8 cellular contexts compared by ENCODE assay signal in genomic region chr12:120228291-120229070, GRCh38. TPM values are rescaled to one million over a fixed set of nuclear protein-coding genes. Genes with fewer than 3 reads are reported as not detected.
DNase-seq lines count a peak whose midpoint lies in the region; ATAC-seq and TF ChIP-seq lines count a peak whose summit lies in the region.

No MANE protein-coding gene starts in this region.

- H3K4me2 ChIP-seq in Loucy (ENCODE audit: low read depth, low read length, poor library complexity, severe bottlenecking), result peak overlapping the region; percentile 25

- no peaks in the 10 kb centered on the region for H3K36me3 Mint-ChIP-seq in nephron (ENCODE audit: low read depth)

- peaks cover 70% of the 10 kb centered on the region for H3K4me1 Mint-ChIP-seq in nephron

- H3K36me3 ChIP-seq in Loucy (ENCODE audit: insufficient read depth, low read length), result no peaks in the 10 kb centered on the region

- ATAC-seq in GM21576 (IDR thresholded peaks at IDR 0.05; ENCODE audit: unreplicated experiment), result peak; percentile 74
- ATAC-seq in stimulated activated naive CD8-positive, alpha-beta T cell treated with anti-CD3 and anti-CD28 coated beads, Interleukin-15, Interleukin-2, amounts not matched to agents 100 U/mL and 50 U/mL, for 24 hours, result peak; percentile 76

- H3K9me3 Mint-ChIP-seq in nephron, result no peaks in the 10 kb centered on the region

- DNase-seq in COLO668 (lab: John Stamatoyannopoulos, UW; ENCODE audit: unreplicated experiment) (peak; percentile 87), RPMI8226 (peak; percentile 85), fibroblast of the aortic adventitia (ENCODE audit: low read depth) (peak; percentile 85)
- DNase-seq in activated effector memory CD4-positive, alpha-beta T cell treated with Interleukin-2 at 50 U/mL for 16 hours, result peak; percentile 76
- DNase-seq in stimulated activated naive CD8-positive, alpha-beta T cell treated with anti-CD3 and anti-CD28 coated beads, Interleukin-15, Interleukin-2, amounts not matched to agents 100 U/mL and 50 U/mL, for 24 hours, result peak; percentile 92

- peak overlapping the region; percentile 5 for H3K9ac ChIP-seq in Loucy (ENCODE audit: low read depth, low read length, poor library complexity, severe bottlenecking)

- H4K20me1 ChIP-seq in Loucy (ENCODE audit: insufficient read depth, low read length, poor library complexity, severe bottlenecking), result no peaks in the 10 kb centered on the region

- peak overlapping the region; percentile 83 for H2AFZ ChIP-seq in Loucy (ENCODE audit: low read length)

- H3K4me1 ChIP-seq in Loucy (ENCODE audit: insufficient read depth, low read length, poor library complexity, severe bottlenecking), result peaks cover 40% of the 10 kb centered on the region

- H3F3A ChIP-seq in Loucy (ENCODE audit: low read depth), result no peaks in the 10 kb centered on the region; the same call in 1 of the 2 replicates

- H3K27ac Mint-ChIP-seq in nephron, result peak overlapping the region; percentile 92 to 95 (median 95)

- H3K27me3 ChIP-seq in Loucy (ENCODE audit: insufficient read depth, low read length, poor library complexity, severe bottlenecking), result no peaks in the 10 kb centered on the region

- no peaks in the 10 kb centered on the region for H3K79me2 ChIP-seq in Loucy (ENCODE audit: insufficient read depth, low read length)

- TF ChIP-seq CTCF in Loucy (conservative IDR thresholded peaks at IDR 0.05; ENCODE audit: low read length) (peak; percentile 95), fibroblast of the aortic adventitia (IDR thresholded peaks at IDR 0.05; ENCODE audit: insufficient read depth, low read length) (peak; percentile 92), nephron (IDR thresholded peaks at IDR 0.05; ENCODE audit: unreplicated experiment in 3 of 3) (peak; percentile 80 to 96 (median 91))

- H3K9me2 ChIP-seq in Loucy (replicated peaks; ENCODE audit: low read depth, low read length), result no peaks in the 10 kb centered on the region

- peak overlapping the region; percentile 47 to 65 (median 56) for H3K4me3 Mint-ChIP-seq in nephron

- no peak overlapping the region for H3K4me3 ChIP-seq in Loucy (ENCODE audit: low read length, poor library complexity, severe bottlenecking)
- peak overlapping the region; percentile 35 for H3K4me3 ChIP-seq in fibroblast of the aortic adventitia (ENCODE audit: low read depth, low read length)

- H3K27me3 Mint-ChIP-seq in nephron (ENCODE audit: low read depth), result no peaks in the 10 kb centered on the region

- H3K9me3 ChIP-seq in Loucy (ENCODE audit: insufficient read depth, low read depth, low read length), result no peaks in the 10 kb centered on the region

RNA-seq across cellular contexts. Expression of gene RPLP0, which starts 27.6 kb away (rescaled TPM):
- total RNA-seq in fibroblast of the aortic adventitia (ENCODE audit: low replicate concordance), result 1,185 and 3,518 TPM in 2 replicates

RNA-seq across cellular contexts. Expression of gene GCN1, which starts 34.0 kb away (rescaled TPM):
- total RNA-seq in fibroblast of the aortic adventitia (ENCODE audit: low replicate concordance), result 126 and 156 TPM in 2 replicates

RNA-seq across cellular contexts. Expression of gene PXN, which starts 37.0 kb away (rescaled TPM):
- 66.1 and 68.3 TPM in 2 replicates for total RNA-seq in fibroblast of the aortic adventitia (ENCODE audit: low replicate concordance)
